Comparison of ENCODE assay signal across 12 cellular contexts in the genomic region with DNA sequence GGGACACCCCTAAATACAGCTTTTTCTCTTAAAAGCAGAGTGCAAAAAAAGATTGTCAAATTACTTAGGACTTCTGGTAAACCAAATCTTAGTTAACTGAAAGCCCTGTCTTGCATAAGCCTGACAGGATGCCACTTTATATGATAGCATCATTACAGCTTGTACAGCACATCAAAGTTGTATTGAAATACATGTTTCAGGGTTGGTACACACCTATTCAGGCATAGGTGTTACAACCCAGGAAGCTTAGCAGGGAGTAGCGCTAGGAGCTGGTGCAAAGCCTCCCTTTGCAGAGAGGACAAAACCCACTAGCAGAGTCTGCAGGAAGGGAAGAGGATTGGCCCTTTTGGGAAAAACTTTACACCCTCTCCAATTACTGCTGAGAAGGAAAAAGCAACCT.
DNase-seq lines count a peak whose midpoint lies in the region; ATAC-seq and TF ChIP-seq lines count a peak whose summit lies in the region.
"Had no signal": no experiment of that assay in that cellular context is flagged by ENCODE, and none has a peak within 500 bp of the region (broad histone marks: within the 10 kb centered on the region; RNA-seq: fewer than 3 reads in every experiment).

No MANE protein-coding gene starts in this region.

- H3K4me1 Mint-ChIP-seq in activated naive CD4-positive, alpha-beta T cell treated with anti-CD3 and anti-CD28 coated beads for 36 hours (ENCODE audit: low read depth): peaks cover 92% of the 10 kb centered on the region
- H3K4me1 Mint-ChIP-seq in T-helper 2 cell treated with Interferon-gamma antibody and Interleukin-4, amounts not matched to agents 5 μg/mL and 100 μg/mL, for 36 hours (ENCODE audit: low read depth): peaks cover 75% of the 10 kb centered on the region

- H3K4me3 Mint-ChIP-seq in activated naive CD4-positive, alpha-beta T cell treated with anti-CD3 and anti-CD28 coated beads for 36 hours: peak overlapping the region; percentile 8
- H3K4me3 Mint-ChIP-seq in T-helper 2 cell treated with Interferon-gamma antibody and Interleukin-4, amounts not matched to agents 5 μg/mL and 100 μg/mL, for 36 hours: peak overlapping the region; percentile 73
- H3K4me3 Mint-ChIP-seq: nephron had no signal

- H3K9me3 Mint-ChIP-seq in activated naive CD4-positive, alpha-beta T cell treated with anti-CD3 and anti-CD28 coated beads for 36 hours: no peaks in the 10 kb centered on the region
- H3K9me3 Mint-ChIP-seq in T-helper 2 cell treated with Interferon-gamma antibody and Interleukin-4, amounts not matched to agents 5 μg/mL and 100 μg/mL, for 36 hours: no peaks in the 10 kb centered on the region
- H3K9me3 Mint-ChIP-seq: nephron had no signal

- no peaks in the 10 kb centered on the region for H3K36me3 Mint-ChIP-seq in activated naive CD4-positive, alpha-beta T cell treated with anti-CD3 and anti-CD28 coated beads for 36 hours (ENCODE audit: low read depth)
- H3K36me3 Mint-ChIP-seq in T-helper 2 cell treated with Interferon-gamma antibody and Interleukin-4, amounts not matched to agents 5 μg/mL and 100 μg/mL, for 36 hours (ENCODE audit: low read depth): peaks cover 4% of the 10 kb centered on the region

- H3K27ac Mint-ChIP-seq in activated naive CD4-positive, alpha-beta T cell treated with anti-CD3 and anti-CD28 coated beads for 36 hours: peak overlapping the region; percentile 66
- peak overlapping the region; percentile 61 for H3K27ac Mint-ChIP-seq in T-helper 2 cell treated with Interferon-gamma antibody and Interleukin-4, amounts not matched to agents 5 μg/mL and 100 μg/mL, for 36 hours

- H3K27me3 Mint-ChIP-seq in activated naive CD4-positive, alpha-beta T cell treated with anti-CD3 and anti-CD28 coated beads for 36 hours (ENCODE audit: low read depth): no peaks in the 10 kb centered on the region
- peaks cover 52% of the 10 kb centered on the region for H3K27me3 Mint-ChIP-seq in T-helper 2 cell treated with Interferon-gamma antibody and Interleukin-4, amounts not matched to agents 5 μg/mL and 100 μg/mL, for 36 hours (ENCODE audit: low read depth)

- no peak for TF ChIP-seq CTCF in foreskin keratinocyte (conservative IDR thresholded peaks at IDR 0.05)

- H3K27ac ChIP-seq in foreskin keratinocyte: peak overlapping the region; percentile 83
- peak overlapping the region; percentile 75 for H3K27ac ChIP-seq in temporal lobe (ENCODE audit: low read depth, low read length)
- H3K27ac ChIP-seq: SK-N-MC had no signal

- peaks cover 4% of the 10 kb centered on the region for H3K27me3 ChIP-seq in foreskin keratinocyte

- ATAC-seq in foreskin keratinocyte: no peak
- no peak for ATAC-seq in HG03159 (IDR thresholded peaks at IDR 0.05; ENCODE audit: unreplicated experiment)

- intact Hi-C loops in activated naive CD4-positive, alpha-beta T cell treated with anti-CD3 and anti-CD28 coated beads for 36 hours (cut with micrococcal nuclease): loop anchor here (1.0 to 2.0 kb wide), 7 partner anchors 8 to 126 kb away; no protein-coding TSS in a partner anchor

- CTCF ChIA-PET in activated naive CD4-positive, alpha-beta T cell treated with anti-CD3 and anti-CD28 coated beads for 36 hours (lab: Charles Lee): interaction anchor here (0.9 to 3.2 kb wide), 14 partner anchors 14 to 170 kb away, joined by 3 to 20 read pairs (median 6); no protein-coding TSS in a partner anchor

- peaks cover 8% of the 10 kb centered on the region for H3K4me1 ChIP-seq in foreskin keratinocyte

- DNase-seq in activated naive CD4-positive, alpha-beta T cell treated with anti-CD3 and anti-CD28 coated beads for 36 hours: peak; percentile 33
- DNase-seq in activated naive CD4-positive, alpha-beta T cell treated with anti-CD3 and anti-CD28 coated beads, Interleukin-2, amount 50 U/mL, for 16 hours: no peak
- no peak for DNase-seq in T-helper 2 cell treated with Interferon-gamma antibody and Interleukin-4, amounts not matched to agents 5 μg/mL and 100 μg/mL, for 36 hours (ENCODE audit: low spot score)
- DNase-seq in foreskin keratinocyte: no peak
- DNase-seq in ecto neural progenitor cell (ENCODE audit: low spot score): no peak
- no peak for DNase-seq in kidney glomerular epithelial cell (lab: John Stamatoyannopoulos, UW)
- DNase-seq: activated CD8-positive, alpha-beta memory T cell treated with anti-CD3 and anti-CD28 coated beads for 24 hours; KG1 had no signal
